In genomic region chr11:46333129-46333947, GRCh38 we compare ENCODE assay signal across 8 cellular contexts. TPM values are rescaled to one million over a fixed set of nuclear protein-coding genes. Genes with fewer than 3 reads are reported as not detected.
DNase-seq lines count a peak whose midpoint lies in the region; ATAC-seq, FAIRE-seq and TF ChIP-seq lines count a peak whose summit lies in the region.

No MANE protein-coding gene starts in this region.

- DNase-seq in CD8-positive, alpha-beta memory T cell = peak in 2 of 5 donors; percentile 12 to 54
- peak; percentile 35 for DNase-seq in NCI-H345 (lab: John Stamatoyannopoulos, UW)
- no peak for DNase-seq in chondrocyte (ENCODE audit: low spot score)
- DNase-seq in naive thymus-derived CD8-positive, alpha-beta T cell = peak in 6 of 10 donors; percentile 33 to 54 (median 45)
- no peak for DNase-seq in small intestine

- peak; percentile 19 to 29 for ATAC-seq in naive thymus-derived CD8-positive, alpha-beta T cell
- ATAC-seq in HG03108 (IDR thresholded peaks at IDR 0.05; ENCODE audit: unreplicated experiment) = no peak
- no peak for ATAC-seq in HG03432 (IDR thresholded peaks at IDR 0.05; ENCODE audit: unreplicated experiment)
- no peak for ATAC-seq in HG03025 (IDR thresholded peaks at IDR 0.05; ENCODE audit: low FRiP score, unreplicated experiment)

- no peaks in the 10 kb centered on the region for H3K27me3 ChIP-seq in CD8-positive, alpha-beta memory T cell (ENCODE audit: insufficient read depth, low read length, poor library complexity, severe bottlenecking)
- peaks cover 0 to 30% of the 10 kb centered on the region in 2 donors for H3K27me3 ChIP-seq in small intestine (ENCODE audit: control insufficient read depth in 2 of 2, insufficient read depth in 2 of 2, low read length in 2 of 2)

- peaks cover 29 to 41% (median 35%) of the 10 kb centered on the region in 3 donors for H3K4me1 Mint-ChIP-seq in CD8-positive, alpha-beta memory T cell
- H3K4me1 Mint-ChIP-seq in chondrocyte (ENCODE audit: low read depth) = peaks cover 29% of the 10 kb centered on the region
- peaks cover 27 to 74% (median 69%) of the 10 kb centered on the region in 4 donors for H3K4me1 Mint-ChIP-seq in naive thymus-derived CD8-positive, alpha-beta T cell

- POLR2A ChIA-PET in CD8-positive, alpha-beta memory T cell (lab: Charles Lee) = interaction anchor here (0.7 to 3.6 kb wide), 2 partner anchors 15 to 19 kb away, joined by 3 to 32 read pairs; partner anchors contain the start of gene DGKZ
- POLR2A ChIA-PET in naive thymus-derived CD8-positive, alpha-beta T cell (lab: Charles Lee) = interaction anchor here (0.6 to 9.1 kb wide), 6 partner anchors 14 to 90 kb away, joined by 4 to 303 read pairs (median 5); partner anchors contain the start of gene DGKZ

- 4 to 5% (median 5%) methylated on average over 44 to 64 of the region's 64 CpGs for WGBS in small intestine, 3 donors

- peak overlapping the region; percentile 64 for H3K4me3 ChIP-seq in CD8-positive, alpha-beta memory T cell (ENCODE audit: low read length)
- H3K4me3 ChIP-seq in small intestine (ENCODE audit: low read depth in 1 of 2, low read length in 2 of 2) = peak overlapping the region in 1 of 2 donors; percentile 44

- H3K27ac Mint-ChIP-seq in CD8-positive, alpha-beta memory T cell = peak overlapping the region in 4 of 8 donors; percentile 24 to 82 (median 52)
- no peak overlapping the region for H3K27ac Mint-ChIP-seq in chondrocyte (ENCODE audit: unreplicated experiment)
- H3K27ac Mint-ChIP-seq in naive thymus-derived CD8-positive, alpha-beta T cell = peak overlapping the region; percentile 69 to 94 (median 89)

- H3K27me3 Mint-ChIP-seq in CD8-positive, alpha-beta memory T cell = peaks cover 29 to 41% of the 10 kb centered on the region in 2 donors
- H3K27me3 Mint-ChIP-seq in chondrocyte (ENCODE audit: low read depth) = peaks cover 11% of the 10 kb centered on the region
- H3K27me3 Mint-ChIP-seq in naive thymus-derived CD8-positive, alpha-beta T cell = peaks cover 0 to 18% (median 0%) of the 10 kb centered on the region in 5 donors

- H3K4me3 Mint-ChIP-seq in CD8-positive, alpha-beta memory T cell = peak overlapping the region; percentile 32 to 80 (median 77)
- H3K4me3 Mint-ChIP-seq in chondrocyte (ENCODE audit: unreplicated experiment) = peak overlapping the region; percentile 41
- peak overlapping the region; percentile 78 to 95 (median 88) for H3K4me3 Mint-ChIP-seq in naive thymus-derived CD8-positive, alpha-beta T cell

- H3K4me1 ChIP-seq in CD8-positive, alpha-beta memory T cell (ENCODE audit: insufficient read depth, low read length) = peaks cover 61% of the 10 kb centered on the region
- H3K4me1 ChIP-seq in small intestine (ENCODE audit: control insufficient read depth in 2 of 2, insufficient read depth in 1 of 2, low read depth in 1 of 2, low read length in 1 of 2) = peaks cover 0 to 5% of the 10 kb centered on the region in 2 donors

- peaks cover 0 to 2% (median 0%) of the 10 kb centered on the region in 5 donors for H3K9me3 Mint-ChIP-seq in CD8-positive, alpha-beta memory T cell
- no peaks in the 10 kb centered on the region for H3K9me3 Mint-ChIP-seq in chondrocyte (ENCODE audit: low read depth)
- H3K9me3 Mint-ChIP-seq in naive thymus-derived CD8-positive, alpha-beta T cell = no peaks in the 10 kb centered on the region

- no peak for TF ChIP-seq CTCF in chondrocyte (IDR thresholded peaks at IDR 0.05)

- no peaks in the 10 kb centered on the region for H3K36me3 ChIP-seq in CD8-positive, alpha-beta memory T cell (ENCODE audit: insufficient read depth, low read length)
- no peaks in the 10 kb centered on the region for H3K36me3 ChIP-seq in small intestine (ENCODE audit: control insufficient read depth in 2 of 2, insufficient read depth in 2 of 2, low read length in 2 of 2)

- H3K9me3 ChIP-seq in CD8-positive, alpha-beta memory T cell (ENCODE audit: low read length) = no peaks in the 10 kb centered on the region
- no peaks in the 10 kb centered on the region for H3K9me3 ChIP-seq in small intestine (ENCODE audit: control insufficient read depth, low read depth)

- H3K27ac ChIP-seq in CD8-positive, alpha-beta memory T cell (ENCODE audit: low read depth, low read length) = no peak overlapping the region
- H3K27ac ChIP-seq in small intestine (ENCODE audit: low read depth in 1 of 2, low read length in 1 of 2) = no peak overlapping the region

- FAIRE-seq in small intestine (lab: Jason Lieb, UNC) = no peak

- H3K36me3 Mint-ChIP-seq in CD8-positive, alpha-beta memory T cell = no peaks in the 10 kb centered on the region
- no peaks in the 10 kb centered on the region for H3K36me3 Mint-ChIP-seq in chondrocyte (ENCODE audit: low read depth)
- peaks cover 0 to 7% (median 0%) of the 10 kb centered on the region in 3 donors for H3K36me3 Mint-ChIP-seq in naive thymus-derived CD8-positive, alpha-beta T cell

- CTCF ChIA-PET in CD8-positive, alpha-beta memory T cell (lab: Charles Lee) = interaction anchor here (0.8 to 8.6 kb wide), 7 partner anchors 11 to 91 kb away, joined by 3 to 67 read pairs (median 5); partner anchors contain the start of gene DGKZ

RNA-seq across cellular contexts. Expression of gene DGKZ, which starts 13.9 kb away (rescaled TPM):
- 10 to 100 TPM; 85.8 to 87.2 TPM for total RNA-seq in CD8-positive, alpha-beta memory T cell
- 87.4 TPM for polyA plus RNA-seq in CD8-positive, alpha-beta memory T cell
- 41.9 to 47.4 TPM (median 46.8 TPM) in 3 replicates for total RNA-seq in chondrocyte
- 100 to 1,000 TPM; 234 to 243 TPM for total RNA-seq in naive thymus-derived CD8-positive, alpha-beta T cell
- polyA plus RNA-seq in naive thymus-derived CD8-positive, alpha-beta T cell = 10 to 100 TPM; 47.1 to 71.0 (median 52.5) TPM
- polyA plus RNA-seq in small intestine = 100 to 1,000 TPM in 2 of 3 donors, 10 to 100 TPM in 1; 90.1 to 122 (median 117) TPM

RNA-seq across cellular contexts. Expression of gene MDK, which starts 48.1 kb away (rescaled TPM):
- 1 to 10 TPM; 1.1 to 1.2 TPM for total RNA-seq in CD8-positive, alpha-beta memory T cell
- 0.97 TPM for polyA plus RNA-seq in CD8-positive, alpha-beta memory T cell
- total RNA-seq in chondrocyte = 49.9 to 127 TPM (median 124 TPM) in 3 replicates
- 1 to 10 TPM; 7.2 to 8.0 TPM for total RNA-seq in naive thymus-derived CD8-positive, alpha-beta T cell
- polyA plus RNA-seq in naive thymus-derived CD8-positive, alpha-beta T cell = under 1 TPM in 1 of 3 donors, not detected in 2; 0.52 TPM
- 100 to 1,000 TPM; 206 to 356 (median 246) TPM for polyA plus RNA-seq in small intestine

RNA-seq across cellular contexts. Expression of gene CREB3L1, which starts 55.9 kb away (rescaled TPM):
- not detected for total RNA-seq in CD8-positive, alpha-beta memory T cell
- polyA plus RNA-seq in CD8-positive, alpha-beta memory T cell = not detected
- total RNA-seq in chondrocyte = 83.1 to 192 TPM (median 190 TPM) in 3 replicates
- total RNA-seq in naive thymus-derived CD8-positive, alpha-beta T cell = not detected
- polyA plus RNA-seq in naive thymus-derived CD8-positive, alpha-beta T cell = not detected
- polyA plus RNA-seq in small intestine = 10 to 100 TPM; 14.3 to 36.9 (median 15.7) TPM

RNA-seq across cellular contexts. Expression of gene CHRM4, which starts 58.2 kb away (rescaled TPM):
- not detected for total RNA-seq in CD8-positive, alpha-beta memory T cell
- 0.63 TPM for polyA plus RNA-seq in CD8-positive, alpha-beta memory T cell
- total RNA-seq in chondrocyte = 0.38 to 0.42 TPM in 2 of 3 replicates, not detected in the other
- total RNA-seq in naive thymus-derived CD8-positive, alpha-beta T cell = under 1 TPM; 0.25 to 0.73 TPM
- polyA plus RNA-seq in naive thymus-derived CD8-positive, alpha-beta T cell = under 1 TPM in 2 of 3 donors, not detected in 1; 0.16 to 0.18 TPM
- polyA plus RNA-seq in small intestine = 1 to 10 TPM in 2 of 3 donors, not detected in 1; 3.1 to 7.8 TPM

Comparison
In these comparisons a context has a peak if more than half of its experiments do, and no peak if none do; other contexts are left out.
1. DNase-seq: peak in NCI-H345 (single experiment) and naive thymus-derived CD8-positive, alpha-beta T cell (6 of 10); none in chondrocyte (single experiment) and small intestine (single experiment).
2. ATAC-seq: peak in naive thymus-derived CD8-positive, alpha-beta T cell (2 of 2); none in HG03108 (single experiment), HG03432 (single experiment) and HG03025 (single experiment).
3. RNA of gene CREB3L1, which starts 55.9 kb away (total RNA-seq): 83.1 to 192 TPM in chondrocyte; not detected in CD8-positive, alpha-beta memory T cell and not detected in naive thymus-derived CD8-positive, alpha-beta T cell; every median in the first group is over 10 times any median in the second.
4. Peak in every context shown above with its lines, with median percentiles within 50 percentile points of each other: H3K4me3 Mint-ChIP-seq.